In the genomic region with DNA sequence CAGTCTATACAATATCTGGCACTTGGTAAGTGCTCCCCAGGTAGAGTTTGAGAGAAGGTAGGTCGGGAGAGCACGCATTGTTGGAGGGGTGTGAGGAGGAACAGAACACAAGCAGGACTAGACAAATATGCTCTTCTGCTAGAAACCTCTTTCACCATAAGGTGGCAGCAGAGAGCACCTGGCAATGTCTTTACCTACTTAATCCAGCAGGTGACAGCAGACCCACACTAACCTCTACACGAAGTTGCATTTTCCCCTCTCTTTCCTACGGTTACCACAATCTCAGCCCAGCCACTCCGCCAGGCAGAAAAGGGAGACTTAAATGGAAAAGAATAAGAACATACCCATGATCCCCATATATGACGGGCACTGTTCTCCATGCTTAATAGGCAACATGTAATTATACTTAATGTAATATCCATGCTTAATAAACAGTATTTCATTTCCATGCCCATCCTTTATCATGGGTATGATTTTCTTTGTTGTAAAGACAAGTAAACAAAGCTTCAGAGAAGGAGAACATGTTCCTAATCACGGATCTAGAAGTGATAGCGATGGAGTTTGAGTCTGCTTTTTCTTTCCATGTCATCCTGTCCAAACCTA, we compare ENCODE assay signal across 8 cellular contexts. TPM values are rescaled to one million over a fixed set of nuclear protein-coding genes. Genes with fewer than 3 reads are reported as not detected.
A peak's percentile ranks its signal among the peaks of the same experiment; 100 is the strongest.
DNase-seq lines count a peak whose midpoint lies in the region; ATAC-seq and TF ChIP-seq lines count a peak whose summit lies in the region.

No MANE protein-coding gene starts in this region.

- H3K36me3 Mint-ChIP-seq in CD14-positive monocyte: peaks cover 0 to 3% of the 10 kb centered on the region in 2 donors
- no peaks in the 10 kb centered on the region for H3K36me3 Mint-ChIP-seq in brain

- peak overlapping the region in 4 of 7 donors; percentile 12 to 59 (median 36) for H3K27ac Mint-ChIP-seq in CD14-positive monocyte
- no peak overlapping the region for H3K27ac Mint-ChIP-seq in brain

- ATAC-seq in GM21786 (IDR thresholded peaks at IDR 0.05; ENCODE audit: unreplicated experiment): peak; percentile 52
- ATAC-seq in HG03469 (IDR thresholded peaks at IDR 0.05; ENCODE audit: unreplicated experiment): no peak

- TF ChIP-seq CTCF in CD14-positive monocyte (IDR thresholded peaks at IDR 0.05) (peak; percentile 100), brain (conservative IDR thresholded peaks at IDR 0.05) (peak; percentile 100)

- H3K4me3 Mint-ChIP-seq in CD14-positive monocyte: no peak overlapping the region
- no peak overlapping the region for H3K4me3 Mint-ChIP-seq in brain

- H3K27me3 Mint-ChIP-seq in CD14-positive monocyte (ENCODE audit: low read depth in 3 of 3) (peaks cover 0 to 11% (median 5%) of the 10 kb centered on the region in 3 donors), brain (peaks cover 32% of the 10 kb centered on the region)

- peaks cover 0 to 9% (median 6%) of the 10 kb centered on the region in 7 donors for H3K9me3 Mint-ChIP-seq in CD14-positive monocyte
- H3K9me3 Mint-ChIP-seq in brain: no peaks in the 10 kb centered on the region

- H3K4me1 Mint-ChIP-seq in CD14-positive monocyte: peaks cover 23% of the 10 kb centered on the region
- no peaks in the 10 kb centered on the region for H3K4me1 Mint-ChIP-seq in brain

- DNase-seq in CD14-positive monocyte (ENCODE audit: low spot score) (peak; percentile 74), NCI-H2107 (lab: John Stamatoyannopoulos, UW) (peak; percentile 81), UCSD-AML1 (lab: John Stamatoyannopoulos, UW; ENCODE audit: unreplicated experiment) (peak; percentile 45), iPS DF 4.7 (ENCODE audit: extremely low read depth, low spot score) (peak; percentile 85)
- peak; percentile 40 to 57 for DNase-seq in stimulated activated CD4-positive, alpha-beta T cell treated with anti-CD3 and anti-CD28 coated beads, Interleukin-12 subunit alpha, Interleukin-12 subunit beta, amount 100 ng/mL, for 24 hours (ENCODE audit: low read depth in 2 of 2)

- intact Hi-C loops in CD14-positive monocyte (cut with micrococcal nuclease): loop anchor here (1.0 to 5.0 kb wide), 3 partner anchors 42 to 161 kb away; no protein-coding TSS in a partner anchor

RNA-seq across cellular contexts. Expression of gene CCL2, which starts 55.1 kb away (rescaled TPM):
- polyA plus RNA-seq in CD14-positive monocyte (10 to 100 TPM; 17.7 to 44.9 TPM), brain (ENCODE audit: insufficient read depth, low read depth, low replicate concordance) (2.3 TPM)

Comparison
In these comparisons a context has a peak if more than half of its experiments do, and no peak if none do; other contexts are left out.
1. H3K27ac Mint-ChIP-seq: peak in CD14-positive monocyte (4 of 7); none in brain (0 of 5).
2. Peak in every context shown above with its lines, with median percentiles within 50 percentile points of each other: DNase-seq.